In the genomic region with DNA sequence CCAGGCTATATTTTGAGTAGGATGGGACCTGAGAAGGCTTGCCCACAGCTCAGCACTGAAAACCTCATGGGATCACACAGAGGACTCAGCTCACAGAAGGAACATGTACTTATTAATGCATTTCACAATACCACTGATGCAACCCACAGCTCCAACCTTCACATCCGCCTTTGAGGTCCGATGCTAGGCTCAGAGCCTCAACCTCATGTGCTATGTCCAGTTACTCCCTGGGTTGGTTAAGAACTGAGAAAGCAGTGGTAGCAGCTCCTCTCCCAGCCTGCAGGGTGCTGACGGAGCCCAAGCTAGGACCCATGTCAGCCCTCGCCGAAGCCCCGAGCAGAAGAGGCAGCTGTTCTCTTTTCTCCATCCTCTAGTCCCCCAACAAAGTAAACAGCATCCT, we compare ENCODE assay signal across 19 cellular contexts. TPM values are rescaled to one million over a fixed set of nuclear protein-coding genes. Genes with fewer than 3 reads are reported as not detected.
DNase-seq lines count a peak whose midpoint lies in the region; ATAC-seq and TF ChIP-seq lines count a peak whose summit lies in the region.
"Had no signal": no experiment of that assay in that cellular context is flagged by ENCODE, and none has a peak within 500 bp of the region (broad histone marks: within the 10 kb centered on the region; RNA-seq: fewer than 3 reads in every experiment).

No MANE protein-coding gene starts in this region.

- H3K9me3 ChIP-seq in GM23248 (ENCODE audit: low read depth) (no peaks in the 10 kb centered on the region), lower lobe of right lung (no peaks in the 10 kb centered on the region), tibial artery (no peaks in the 10 kb centered on the region)
- H3K9me3 ChIP-seq: heart right ventricle, SJSA1, suprapubic skin had no signal

- no peaks in the 10 kb centered on the region for H3F3A ChIP-seq in GM23248 (ENCODE audit: insufficient read depth)

- H3K27me3 Mint-ChIP-seq in WTC11 (ENCODE audit: low read depth), result peaks cover 6% of the 10 kb centered on the region; the same call in 1 of the 2 replicates
- peaks cover 10% of the 10 kb centered on the region for H3K27me3 Mint-ChIP-seq in activated T-cell treated with anti-CD3 and anti-CD28 coated beads, Interleukin-2, amount 50 U/mL, for 24 hours

- H3K27ac Mint-ChIP-seq in WTC11, result no peak overlapping the region
- H3K27ac Mint-ChIP-seq in activated T-cell treated with anti-CD3 and anti-CD28 coated beads, Interleukin-2, amount 50 U/mL, for 24 hours, result no peak overlapping the region
- H3K27ac Mint-ChIP-seq: naive thymus-derived CD8-positive, alpha-beta T cell had no signal

- H3K4me1 ChIP-seq in GM23248 (ENCODE audit: insufficient read depth), result no peaks in the 10 kb centered on the region
- peaks cover 5% of the 10 kb centered on the region for H3K4me1 ChIP-seq in lower lobe of right lung
- H3K4me1 ChIP-seq in tibial artery, result peaks cover 0 to 10% (median 7%) of the 10 kb centered on the region in 4 donors

- peak; percentile 12; the same call in 1 of the 2 replicates for ATAC-seq in WTC11
- peak; percentile 61 to 73 for ATAC-seq in lower lobe of right lung
- ATAC-seq in HG03378 (IDR thresholded peaks at IDR 0.05; ENCODE audit: unreplicated experiment), result no peak
- no peak for ATAC-seq in HG03280 (IDR thresholded peaks at IDR 0.05; ENCODE audit: unreplicated experiment)
- ATAC-seq: HCT116; naive thymus-derived CD8-positive, alpha-beta T cell had no signal

- intact Hi-C loops in lower lobe of right lung (cut with DNase I) (no loop called here), tibial artery (cut with DNase I; ENCODE audit: low total_unique reads) (loop anchor here (5.0 kb wide), 1 partner anchor 155 kb away; no protein-coding TSS in a partner anchor)

- H3K4me3 Mint-ChIP-seq in WTC11, result no peak overlapping the region
- H3K4me3 Mint-ChIP-seq in activated T-cell treated with anti-CD3 and anti-CD28 coated beads, Interleukin-2, amount 50 U/mL, for 24 hours, result no peak overlapping the region
- H3K4me3 Mint-ChIP-seq: naive thymus-derived CD8-positive, alpha-beta T cell had no signal

- CTCF ChIA-PET in WTC11 (lab: Charles Lee), result interaction anchor here (0.8 to 7.0 kb wide), 4 partner anchors 14 to 84 kb away, joined by 4 to 204 read pairs (median 12); no protein-coding TSS in a partner anchor

- H3K36me3 ChIP-seq in GM23248 (ENCODE audit: low read depth), result no peaks in the 10 kb centered on the region
- no peaks in the 10 kb centered on the region for H3K36me3 ChIP-seq in lower lobe of right lung
- no peaks in the 10 kb centered on the region for H3K36me3 ChIP-seq in tibial artery
- H3K36me3 ChIP-seq: heart right ventricle, SJSA1, suprapubic skin had no signal

- H3K4me3 ChIP-seq in GM23248 (no peak overlapping the region), lower lobe of right lung (no peak overlapping the region), tibial artery (no peak overlapping the region)
- H3K4me3 ChIP-seq: heart right ventricle, SJSA1, suprapubic skin had no signal

- no peak overlapping the region for H3K4me2 ChIP-seq in GM23248 (ENCODE audit: unreplicated experiment)

- H3K27me3 ChIP-seq in GM23248 (replicated peaks; ENCODE audit: insufficient read depth), result peaks cover 9% of the 10 kb centered on the region; the same call in 1 of the 2 replicates
- peaks cover 4% of the 10 kb centered on the region for H3K27me3 ChIP-seq in lower lobe of right lung (ENCODE audit: low read depth)
- peaks cover 0 to 9% of the 10 kb centered on the region in 2 donors for H3K27me3 ChIP-seq in tibial artery
- H3K27me3 ChIP-seq: SJSA1 had no signal

- WGBS in GM23248 (ENCODE audit: low coverage in 1 of 2, low lambda C conversion rate in 2 of 2, missing lambda C conversion rate in 2 of 2), 2 experiments, result 88 to 89% methylated on average over 6 of the region's 6 CpGs

- DNase-seq in GM23248 (peak; percentile 24), NCI-H510A treated with DMSO at 0.1 percent for 48 hours (lab: John Stamatoyannopoulos, UW) (peak; percentile 63), WTC11 (ENCODE audit: low spot score) (no peak), lower lobe of right lung (no peak), tibial artery (no peak)
- DNase-seq in activated T-cell treated with anti-CD3 and anti-CD28 coated beads, Interleukin-2, amount 50 U/mL, for 24 hours, result no peak
- DNase-seq: activated effector memory CD4-positive, alpha-beta T cell treated with Interleukin-2 at 50 U/mL for 16 hours; amniotic stem cell; effector memory CD4-positive, alpha-beta T cell; heart right ventricle; naive thymus-derived CD8-positive, alpha-beta T cell; NCI-H1694; NCI-H446 had no signal

- H3K27ac ChIP-seq in GM23248 (no peak overlapping the region), lower lobe of right lung (no peak overlapping the region), tibial artery (no peak overlapping the region)
- H3K27ac ChIP-seq: SJSA1, suprapubic skin had no signal

- no peaks in the 10 kb centered on the region for H3K36me3 Mint-ChIP-seq in WTC11
- no peaks in the 10 kb centered on the region for H3K36me3 Mint-ChIP-seq in activated T-cell treated with anti-CD3 and anti-CD28 coated beads, Interleukin-2, amount 50 U/mL, for 24 hours (ENCODE audit: low read depth)
- H3K36me3 Mint-ChIP-seq: naive thymus-derived CD8-positive, alpha-beta T cell had no signal

- POLR2A ChIA-PET in WTC11 (lab: Charles Lee), result no interaction called here

- TF ChIP-seq CTCF in WTC11 (IDR thresholded peaks at IDR 0.05) (no peak), lower lobe of right lung (IDR thresholded peaks at IDR 0.05) (no peak), tibial artery (IDR thresholded peaks at IDR 0.05) (no peak)

- no peaks in the 10 kb centered on the region for H3K9me2 ChIP-seq in GM23248 (ENCODE audit: insufficient read depth)

- no peak overlapping the region for H2AFZ ChIP-seq in GM23248

- in situ Hi-C loops in GM23248 (cut with MboI), result no loop called here

- H3K9ac ChIP-seq in GM23248, result no peak overlapping the region

- H3K79me2 ChIP-seq in GM23248 (ENCODE audit: insufficient read depth), result no peaks in the 10 kb centered on the region

- peaks cover 18% of the 10 kb centered on the region for H3K4me1 Mint-ChIP-seq in WTC11
- H3K4me1 Mint-ChIP-seq in activated T-cell treated with anti-CD3 and anti-CD28 coated beads, Interleukin-2, amount 50 U/mL, for 24 hours (ENCODE audit: low read depth), result peaks cover 5% of the 10 kb centered on the region

- no peaks in the 10 kb centered on the region for H4K20me1 ChIP-seq in GM23248 (ENCODE audit: insufficient read depth)

- H3K9me3 Mint-ChIP-seq in WTC11, result no peaks in the 10 kb centered on the region
- no peaks in the 10 kb centered on the region for H3K9me3 Mint-ChIP-seq in activated T-cell treated with anti-CD3 and anti-CD28 coated beads, Interleukin-2, amount 50 U/mL, for 24 hours
- H3K9me3 Mint-ChIP-seq: naive thymus-derived CD8-positive, alpha-beta T cell had no signal

TF ChIP-seq in WTC11, 78 proteins besides CTCF, POLR2A, EP300 and RAD21:
- TF ChIP-seq OVOL2 (CRISPR knock-in tag; IDR thresholded peaks at IDR 0.05; ENCODE audit: borderline replicate concordance) (no peak), GABPB1 (CRISPR knock-in tag; IDR thresholded peaks at IDR 0.05) (peak; percentile 79)

RNA-seq across cellular contexts. Expression of a gene that starts 52.9 kb away (rescaled TPM):
- total RNA-seq in GM23248 (2014; rRNA removed; shearing (Covaris generic)), result 0.11 and 0.51 TPM in 2 replicates
- 0.06 TPM in 1 of 2 replicates, not detected in the other for polyA plus RNA-seq in GM23248 (2016; fragmentation: Nextera tagmentation; extraction: Ambion mirVana)
- 2.5 to 3.2 TPM (median 2.8 TPM) in 3 replicates for total RNA-seq in WTC11 (2021)
- 2.5 TPM for total RNA-seq in lower lobe of right lung
- total RNA-seq: fibroblast of lung had no signal
- polyA plus RNA-seq: fibroblast of lung; naive thymus-derived CD8-positive, alpha-beta T cell had no signal

Comparison
In these comparisons a context has a peak if more than half of its experiments do, and no peak if none do; other contexts are left out.
1. DNase-seq: peak in GM23248 (single experiment) and NCI-H510A treated with DMSO at 0.1 percent for 48 hours (single experiment); none in WTC11 (single experiment), lower lobe of right lung (single experiment), tibial artery (0 of 2) and activated T-cell treated with anti-CD3 and anti-CD28 coated beads, Interleukin-2, amount 50 U/mL, for 24 hours (single experiment).
2. ATAC-seq: peak in WTC11 (single experiment) and lower lobe of right lung (2 of 2); none in HG03378 (single experiment) and HG03280 (single experiment).